Comparison of ENCODE assay signal across 7 cellular contexts in the genomic region with DNA sequence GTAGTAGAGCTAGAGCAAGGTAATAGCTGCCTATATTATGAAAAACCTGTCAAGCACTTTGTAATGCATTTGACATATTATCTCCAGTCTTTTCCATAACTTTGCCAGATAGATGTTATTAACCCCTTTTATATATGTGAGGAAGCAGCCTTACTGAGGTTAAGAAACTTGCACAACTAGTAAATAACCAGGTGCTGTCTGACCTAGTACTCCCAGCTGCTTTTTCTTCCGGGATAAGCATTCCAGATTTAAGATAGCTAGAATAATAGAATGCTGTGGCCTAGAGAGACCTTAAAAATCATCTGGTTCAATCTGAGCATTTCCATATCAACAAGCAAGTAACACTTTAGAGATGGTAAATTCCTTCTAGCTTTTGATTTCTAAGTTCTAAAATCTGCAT. TPM values are rescaled to one million over a fixed set of nuclear protein-coding genes. Genes with fewer than 3 reads are reported as not detected.
DNase-seq lines count a peak whose midpoint lies in the region; ATAC-seq and TF ChIP-seq lines count a peak whose summit lies in the region.

No MANE protein-coding gene starts in this region.

- H3K4me3 ChIP-seq in HCT116 (replicated peaks in 1 of 2; ENCODE audit: low read depth in 1 of 2, low read length in 2 of 2) (peak overlapping the region; percentile 64 to 85), hepatocyte (peak overlapping the region; percentile 93), smooth muscle cell (peak overlapping the region; percentile 90)

- TF ChIP-seq RAD21 in HCT116 (IDR thresholded peaks at IDR 0.05; ENCODE audit: low read depth): no peak

- POLR2A ChIA-PET in HCT116 (lab: Charles Lee): no interaction called here

- H3K27ac ChIP-seq in HCT116 (ENCODE audit: low read depth, low read length): peak overlapping the region; percentile 94; the same call in 1 of the 2 replicates
- H3K27ac ChIP-seq in hepatocyte: peak overlapping the region; percentile 96
- H3K27ac ChIP-seq in smooth muscle cell (ENCODE audit: low read depth): peak overlapping the region; percentile 92

- peaks cover 4% of the 10 kb centered on the region for H3K36me3 Mint-ChIP-seq in T-helper 17 cell (ENCODE audit: low read depth)

- H3K9me2 ChIP-seq in HCT116 (ENCODE audit: insufficient read depth) (no peaks in the 10 kb centered on the region), hepatocyte (replicated peaks; ENCODE audit: insufficient read depth) (no peaks in the 10 kb centered on the region)

- H3K4me2 ChIP-seq in HCT116 (ENCODE audit: low read length) (peak overlapping the region; percentile 84), hepatocyte (peak overlapping the region; percentile 88), smooth muscle cell (peak overlapping the region; percentile 99)

- ATAC-seq in HCT116 (no peak), T-helper 17 cell (no peak), GM19351 (IDR thresholded peaks at IDR 0.05; ENCODE audit: unreplicated experiment) (no peak)

- H3K27me3 ChIP-seq in HCT116 (ENCODE audit: insufficient read depth, low read length) (no peaks in the 10 kb centered on the region), hepatocyte (no peaks in the 10 kb centered on the region), smooth muscle cell (ENCODE audit: low read depth) (no peaks in the 10 kb centered on the region)

- H3K27ac Mint-ChIP-seq in T-helper 17 cell: peak overlapping the region; percentile 95

- H3K27me3 Mint-ChIP-seq in T-helper 17 cell: no peaks in the 10 kb centered on the region

- H3K36me3 ChIP-seq in HCT116 (ENCODE audit: control insufficient read depth in 1 of 2, insufficient read depth in 2 of 2, low read length in 2 of 2) (no peaks in the 10 kb centered on the region), hepatocyte (replicated peaks; ENCODE audit: insufficient read depth, low read depth) (no peaks in the 10 kb centered on the region), smooth muscle cell (ENCODE audit: low read depth) (no peaks in the 10 kb centered on the region)

- H3F3A ChIP-seq in smooth muscle cell (ENCODE audit: low read depth): peaks cover 10% of the 10 kb centered on the region

- RAD21 ChIA-PET in HCT116 (lab: Charles Lee; ENCODE audit: low non-redundant PET in 1 of 2, low total read pairs in 2 of 2, uncharacterized antibody in 2 of 2, unreplicated experiment in 2 of 2): no interaction called here

- WGBS in hepatocyte (ENCODE audit: low lambda C conversion rate, missing lambda C conversion rate): 4% methylated on average over 1 of the region's 1 CpG
- 9% methylated on average over 1 of the region's 1 CpG for WGBS in smooth muscle cell (ENCODE audit: low lambda C conversion rate)

- H3K9ac ChIP-seq in HCT116 (ENCODE audit: low read length) (peak overlapping the region; percentile 77), smooth muscle cell (ENCODE audit: low read depth) (peak overlapping the region; percentile 94)

- H4K20me1 ChIP-seq in HCT116 (ENCODE audit: insufficient read depth) (no peaks in the 10 kb centered on the region), hepatocyte (ENCODE audit: insufficient read depth, poor library complexity, severe bottlenecking) (peaks cover 51% of the 10 kb centered on the region), smooth muscle cell (ENCODE audit: low read depth) (peaks cover 53% of the 10 kb centered on the region)

- no peak for DNase-seq in HCT116 (ENCODE audit: low read depth, low spot score)
- DNase-seq in T-helper 17 cell: no peak
- no peak for DNase-seq in hepatocyte (ENCODE audit: low spot score)
- DNase-seq in smooth muscle cell (lab: John Stamatoyannopoulos, UW; ENCODE audit: unreplicated experiment): no peak
- DNase-seq in GM19238 (ENCODE audit: insufficient read length, low spot score): no peak
- DNase-seq in NK-92 (lab: John Stamatoyannopoulos, UW; ENCODE audit: unreplicated experiment): no peak

- H3K79me2 ChIP-seq in HCT116 (ENCODE audit: insufficient read depth, low read length) (peaks cover 59% of the 10 kb centered on the region), hepatocyte (peaks cover 58% of the 10 kb centered on the region), smooth muscle cell (ENCODE audit: low read depth) (peaks cover 59% of the 10 kb centered on the region)

- no peak for TF ChIP-seq POLR2A in HCT116 (IDR thresholded peaks at IDR 0.05; ENCODE audit: borderline replicate concordance, extremely low read depth, insufficient read depth, insufficient read length)

- H3K4me1 ChIP-seq in HCT116 (ENCODE audit: control insufficient read depth in 1 of 2, insufficient read depth in 2 of 2, low read length in 2 of 2) (peaks cover 0 to 14% of the 10 kb centered on the region in 2 experiments; a peak in 2 of 4 replicates), hepatocyte (ENCODE audit: insufficient read depth) (peaks cover 31% of the 10 kb centered on the region), smooth muscle cell (ENCODE audit: low read depth) (peaks cover 34% of the 10 kb centered on the region)

- no peak overlapping the region for H2AFZ ChIP-seq in HCT116 (ENCODE audit: low read depth, low read length, poor library complexity, severe bottlenecking)
- H2AFZ ChIP-seq in hepatocyte: no peak overlapping the region
- no peak overlapping the region for H2AFZ ChIP-seq in smooth muscle cell (ENCODE audit: low read depth)

- intact Hi-C loops in HCT116 (cut with micrococcal nuclease): no loop called here

- no peaks in the 10 kb centered on the region for H3K9me3 ChIP-seq in HCT116 (ENCODE audit: control insufficient read depth in 1 of 2, insufficient read depth in 1 of 2, low read depth in 1 of 2, low read length in 2 of 2)
- no peaks in the 10 kb centered on the region for H3K9me3 ChIP-seq in T-helper 17 cell (ENCODE audit: control insufficient read depth, low read length, poor library complexity, severe bottlenecking)
- H3K9me3 ChIP-seq in hepatocyte (ENCODE audit: low read depth): no peaks in the 10 kb centered on the region
- H3K9me3 ChIP-seq in smooth muscle cell (replicated peaks; ENCODE audit: low read depth): no peaks in the 10 kb centered on the region

- TF ChIP-seq CTCF in HCT116 (IDR thresholded peaks at IDR 0.05 in 2 of 3, conservative IDR thresholded peaks at IDR 0.05 in 1 of 3; ENCODE audit: borderline replicate concordance in 1 of 3, insufficient read depth in 1 of 3, low read depth in 2 of 3, low read length in 2 of 3) (no peak), hepatocyte (IDR thresholded peaks at IDR 0.05; ENCODE audit: poor library complexity) (no peak), smooth muscle cell (IDR thresholded peaks at IDR 0.05; ENCODE audit: borderline replicate concordance, insufficient read depth, poor library complexity, severe bottlenecking) (no peak)

- H3K4me3 Mint-ChIP-seq in T-helper 17 cell: peak overlapping the region; percentile 98

- CTCF ChIA-PET in HCT116 (lab: Charles Lee): interaction anchor here (1.0 to 3.2 kb wide), 3 partner anchors 9 to 44 kb away, joined by 3 to 45 read pairs (median 4); no protein-coding TSS in a partner anchor

- BruUV-seq in HCT116 (replicated peaks; lab: Mats Ljungman, UMichigan): no TSS peak

- H3K4me1 Mint-ChIP-seq in T-helper 17 cell: peaks cover 33% of the 10 kb centered on the region

TF ChIP-seq in HCT116, 20 proteins besides CTCF, POLR2A, EP300 and RAD21:
- TF ChIP-seq JUND (IDR thresholded peaks at IDR 0.05) (no peak), EZH2phosphoT487 (IDR thresholded peaks at IDR 0.05; ENCODE audit: borderline replicate concordance) (no peak)

RNA-seq across cellular contexts. Expression of a gene that starts 1.6 kb away (rescaled TPM):
- total RNA-seq in HCT116 (2021; ENCODE audit: unreplicated experiment) (42.4 TPM), T-helper 17 cell (10 to 100 TPM; 54.3 to 61.5 TPM), hepatocyte (55.1 and 59.3 TPM in 2 replicates), smooth muscle cell (69.0 and 89.8 TPM in 2 replicates)
- polyA plus RNA-seq in HCT116 (2012): 18.0 and 21.0 TPM in 2 replicates
- polyA plus RNA-seq in hepatocyte (84.6 and 89.1 TPM in 2 replicates), smooth muscle cell (76.5 and 86.8 TPM in 2 replicates)
